Comparison of ENCODE assay signal across 18 cellular contexts in the genomic region with DNA sequence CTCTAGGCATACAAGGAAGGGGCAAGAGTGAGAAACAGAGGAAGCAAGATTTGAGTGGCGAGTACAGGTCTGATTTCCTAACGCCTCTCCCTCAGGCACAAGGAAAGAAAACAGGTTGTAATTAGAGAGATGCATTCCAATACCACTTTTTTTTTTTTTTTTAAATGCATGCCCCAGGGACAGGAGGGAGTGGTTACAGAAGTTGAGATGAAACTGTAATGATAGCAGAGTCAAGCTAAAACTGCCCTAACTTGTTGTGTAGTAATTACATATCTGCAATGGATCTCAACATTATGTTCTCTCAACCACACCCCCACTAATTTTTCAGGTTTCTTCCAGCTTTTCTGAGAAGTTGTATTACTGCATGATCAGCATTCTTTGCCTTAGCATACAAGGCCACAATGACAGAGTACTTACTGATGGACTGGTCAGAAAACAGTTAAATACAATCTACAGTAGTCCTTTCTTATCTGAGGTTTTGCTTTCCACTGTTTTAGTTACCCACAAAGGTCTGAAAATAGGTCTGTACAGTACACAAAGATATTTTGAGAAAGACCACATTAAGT. TPM values are rescaled to one million over a fixed set of nuclear protein-coding genes. Genes with fewer than 3 reads are reported as not detected.
DNase-seq lines count a peak whose midpoint lies in the region; FAIRE-seq and TF ChIP-seq lines count a peak whose summit lies in the region.
"Had no signal": no experiment of that assay in that cellular context is flagged by ENCODE, and none has a peak within 500 bp of the region (broad histone marks: within the 10 kb centered on the region; RNA-seq: fewer than 3 reads in every experiment).

No MANE protein-coding gene starts in this region.

- no peak overlapping the region for H2BK120ac ChIP-seq in trophoblast cell (ENCODE audit: insufficient read depth, low read length, poor library complexity)

- H3K9me3 Mint-ChIP-seq in activated CD4-positive, alpha-beta memory T cell treated with anti-CD3 and anti-CD28 coated beads, Interleukin-2, amount 10 ng/mL, durations not matched to agents 7 days and 5 days, result no peaks in the 10 kb centered on the region
- no peaks in the 10 kb centered on the region for H3K9me3 Mint-ChIP-seq in activated CD4-positive, alpha-beta memory T cell treated with anti-CD3 and anti-CD28 coated beads for 36 hours

- no peak overlapping the region for H3K9ac ChIP-seq in trophoblast cell (ENCODE audit: low read length)
- H3K9ac ChIP-seq: GM23248 had no signal

- H3K4me3 ChIP-seq in bronchial epithelial cell (ENCODE audit: low read depth, low read length) (no peak overlapping the region), trophoblast cell (ENCODE audit: low read depth, low read length) (no peak overlapping the region), OCI-LY7 (ENCODE audit: low read depth, low read length, poor library complexity, severe bottlenecking) (no peak overlapping the region)
- H3K4me3 ChIP-seq: GM23248, lung, sigmoid colon had no signal

- no peak overlapping the region for H3K4ac ChIP-seq in trophoblast cell (ENCODE audit: low read depth, low read length)

- peaks cover 74% of the 10 kb centered on the region for H3K4me1 Mint-ChIP-seq in activated CD4-positive, alpha-beta memory T cell treated with anti-CD3 and anti-CD28 coated beads, Interleukin-2, amount 10 ng/mL, durations not matched to agents 7 days and 5 days
- peaks cover 67% of the 10 kb centered on the region for H3K4me1 Mint-ChIP-seq in activated CD4-positive, alpha-beta memory T cell treated with anti-CD3 and anti-CD28 coated beads for 36 hours (ENCODE audit: low read depth)

- POLR2A ChIA-PET in activated CD4-positive, alpha-beta memory T cell treated with anti-CD3 and anti-CD28 coated beads, Interleukin-2, amount 10 ng/mL, durations not matched to agents 7 days and 5 days (lab: Charles Lee), result interaction anchor here (1.5 kb wide), 1 partner anchor 18 kb away, joined by 4 read pairs; no protein-coding TSS in a partner anchor
- POLR2A ChIA-PET in activated CD4-positive, alpha-beta memory T cell treated with anti-CD3 and anti-CD28 coated beads for 36 hours (lab: Charles Lee), result no interaction called here
- POLR2A ChIA-PET in OCI-LY7 (lab: Charles Lee), result no interaction called here

- H3K4me1 ChIP-seq in trophoblast cell (ENCODE audit: control insufficient read depth in 1 of 2, insufficient read depth in 2 of 2, low read length in 2 of 2) (peaks cover 12 to 24% of the 10 kb centered on the region in 2 experiments), OCI-LY7 (ENCODE audit: insufficient read depth, low read length, poor library complexity, severe bottlenecking) (peaks cover 12% of the 10 kb centered on the region)

- FAIRE-seq in bronchial epithelial cell (lab: Jason Lieb, UNC), result no peak
- FAIRE-seq: astrocyte had no signal

- no peak overlapping the region for H4K12ac ChIP-seq in trophoblast cell (ENCODE audit: low read depth, low read length)

- peaks cover under 1% of the 10 kb centered on the region for H3K79me1 ChIP-seq in trophoblast cell (ENCODE audit: low read length)

- CTCF ChIA-PET in activated CD4-positive, alpha-beta memory T cell treated with anti-CD3 and anti-CD28 coated beads, Interleukin-2, amount 10 ng/mL, durations not matched to agents 7 days and 5 days (lab: Charles Lee), result interaction anchor here (1.9 to 3.2 kb wide), 2 partner anchors 23 to 42 kb away, joined by 13 read pairs; no protein-coding TSS in a partner anchor
- CTCF ChIA-PET in activated CD4-positive, alpha-beta memory T cell treated with anti-CD3 and anti-CD28 coated beads for 36 hours (lab: Charles Lee), result interaction anchor here (3.7 to 9.5 kb wide), 2 partner anchors 23 to 43 kb away, joined by 60 to 92 read pairs; no protein-coding TSS in a partner anchor
- CTCF ChIA-PET in OCI-LY7 (lab: Charles Lee; ENCODE audit: unreplicated experiment), result no interaction called here

- H3K36me3 ChIP-seq in bronchial epithelial cell (ENCODE audit: control insufficient read depth, insufficient read depth, low read length) (peaks cover 28% of the 10 kb centered on the region), trophoblast cell (ENCODE audit: control insufficient read depth in 1 of 2, insufficient read depth in 2 of 2, low read length in 2 of 2) (peaks cover 6 to 24% of the 10 kb centered on the region in 2 experiments), OCI-LY7 (ENCODE audit: insufficient read depth, low read length) (peaks cover 82% of the 10 kb centered on the region)

- no CpG with 5 or more reads among the region's 2 CpGs for WGBS in trophoblast cell (ENCODE audit: extremely low coverage, insufficient coverage, insufficient read length)

- H2BK12ac ChIP-seq in trophoblast cell (ENCODE audit: low read length), result no peak overlapping the region

- no peaks in the 10 kb centered on the region for H3K27me3 Mint-ChIP-seq in activated CD4-positive, alpha-beta memory T cell treated with anti-CD3 and anti-CD28 coated beads, Interleukin-2, amount 10 ng/mL, durations not matched to agents 7 days and 5 days
- H3K27me3 Mint-ChIP-seq in activated CD4-positive, alpha-beta memory T cell treated with anti-CD3 and anti-CD28 coated beads for 36 hours, result no peaks in the 10 kb centered on the region

- no peak overlapping the region for H2AK5ac ChIP-seq in trophoblast cell (ENCODE audit: low read length)

- H3K27ac Mint-ChIP-seq in activated CD4-positive, alpha-beta memory T cell treated with anti-CD3 and anti-CD28 coated beads, Interleukin-2, amount 10 ng/mL, durations not matched to agents 7 days and 5 days, result peak overlapping the region; percentile 86
- no peak overlapping the region for H3K27ac Mint-ChIP-seq in activated CD4-positive, alpha-beta memory T cell treated with anti-CD3 and anti-CD28 coated beads for 36 hours

- H3K27ac ChIP-seq in trophoblast cell (ENCODE audit: low read depth, low read length) (no peak overlapping the region), OCI-LY7 (ENCODE audit: low read depth, low read length, poor library complexity, severe bottlenecking) (no peak overlapping the region)
- H3K27ac ChIP-seq: GM23248, sigmoid colon had no signal

- TF ChIP-seq CTCF in bronchial epithelial cell (IDR thresholded peaks at IDR 0.05; ENCODE audit: insufficient read depth, low read length, severe bottlenecking) (no peak), OCI-LY7 (conservative IDR thresholded peaks at IDR 0.05; ENCODE audit: low read length) (no peak)

- no peak overlapping the region for H2BK5ac ChIP-seq in trophoblast cell (ENCODE audit: low read depth, low read length, poor library complexity)

- no TSS peak for BruUV-seq in OCI-LY7 (replicated peaks; lab: Mats Ljungman, UMichigan)

- H3K23ac ChIP-seq in trophoblast cell (ENCODE audit: low read length), result no peak overlapping the region

- H2AFZ ChIP-seq in trophoblast cell (ENCODE audit: insufficient read depth, low read length, poor library complexity) (no peak overlapping the region), OCI-LY7 (ENCODE audit: low read length) (no peak overlapping the region)
- H2AFZ ChIP-seq: GM23248 had no signal

- H3K14ac ChIP-seq in trophoblast cell (ENCODE audit: low read length), result no peak overlapping the region

- no peak overlapping the region for H4K91ac ChIP-seq in trophoblast cell (ENCODE audit: low read depth, low read length)

- H3K4me2 ChIP-seq in trophoblast cell (ENCODE audit: low read length), result peak overlapping the region; percentile 34
- H3K4me2 ChIP-seq in OCI-LY7 (ENCODE audit: low read length), result no peak overlapping the region

- H4K8ac ChIP-seq in trophoblast cell (ENCODE audit: low read depth, low read length), result no peak overlapping the region

- peak overlapping the region; percentile 16 for H3K4me3 Mint-ChIP-seq in activated CD4-positive, alpha-beta memory T cell treated with anti-CD3 and anti-CD28 coated beads, Interleukin-2, amount 10 ng/mL, durations not matched to agents 7 days and 5 days
- H3K4me3 Mint-ChIP-seq in activated CD4-positive, alpha-beta memory T cell treated with anti-CD3 and anti-CD28 coated beads for 36 hours, result no peak overlapping the region

- H3K9me2 ChIP-seq in OCI-LY7 (ENCODE audit: insufficient read depth, low read length), result no peaks in the 10 kb centered on the region

- DNase-seq in activated CD4-positive, alpha-beta memory T cell treated with anti-CD3 and anti-CD28 coated beads, Interleukin-2, amount 10 ng/mL, durations not matched to agents 7 days and 5 days, result no peak
- no peak for DNase-seq in activated CD4-positive, alpha-beta memory T cell treated with anti-CD3 and anti-CD28 coated beads for 36 hours
- DNase-seq in OCI-M1 (lab: John Stamatoyannopoulos, UW) (peak; percentile 45), bronchial epithelial cell (ENCODE audit: low read depth) (peak; percentile 81), trophoblast cell (peak; percentile 70 to 96), AG20443 (ENCODE audit: low spot score) (no peak), OCI-LY7 (ENCODE audit: low spot score) (no peak), activated gamma-delta T cell (lab: John Stamatoyannopoulos, UW) (no peak)
- DNase-seq: DMS 273 treated with DMSO at 0.1 percent for 48 hours; GM23248; NCI-H2171 treated with DMSO at 0.1 percent for 48 hours; SHP77; sigmoid colon; stimulated activated naive CD4-positive, alpha-beta T cell treated with Interleukin-2 at 50 U/mL for 16 hours had no signal

- no peaks in the 10 kb centered on the region for H3K9me3 ChIP-seq in trophoblast cell (ENCODE audit: insufficient read depth, low read depth, low read length)
- H3K9me3 ChIP-seq in OCI-LY7 (ENCODE audit: low read length), result no peaks in the 10 kb centered on the region
- H3K9me3 ChIP-seq: sigmoid colon had no signal

- peaks cover 84% of the 10 kb centered on the region for H3K36me3 Mint-ChIP-seq in activated CD4-positive, alpha-beta memory T cell treated with anti-CD3 and anti-CD28 coated beads, Interleukin-2, amount 10 ng/mL, durations not matched to agents 7 days and 5 days (ENCODE audit: low read depth)
- H3K36me3 Mint-ChIP-seq in activated CD4-positive, alpha-beta memory T cell treated with anti-CD3 and anti-CD28 coated beads for 36 hours, result peaks cover 66% of the 10 kb centered on the region

- peaks cover 15% of the 10 kb centered on the region for H4K20me1 ChIP-seq in OCI-LY7 (ENCODE audit: insufficient read depth, low read length)

- H3K18ac ChIP-seq in trophoblast cell (ENCODE audit: low read length), result no peak overlapping the region

- H3K27me3 ChIP-seq in bronchial epithelial cell (ENCODE audit: control insufficient read depth, insufficient read depth, low read length), result no peaks in the 10 kb centered on the region
- H3K27me3 ChIP-seq in trophoblast cell (ENCODE audit: insufficient read depth, low read length), result no peaks in the 10 kb centered on the region
- H3K27me3 ChIP-seq: sigmoid colon had no signal

- H3K79me2 ChIP-seq in trophoblast cell (ENCODE audit: control insufficient read depth, insufficient read depth, low read length, poor library complexity), result peaks cover 6% of the 10 kb centered on the region
- peaks cover 21% of the 10 kb centered on the region for H3K79me2 ChIP-seq in OCI-LY7 (ENCODE audit: insufficient read depth, low read depth, low read length)

- intact Hi-C loops in activated CD4-positive, alpha-beta memory T cell treated with anti-CD3 and anti-CD28 coated beads for 36 hours (cut with micrococcal nuclease), result no loop called here
- intact Hi-C loops in OCI-LY7 (cut with micrococcal nuclease; ENCODE audit: unreplicated experiment), result no loop called here

RNA-seq across cellular contexts. Expression of a gene that starts 5.5 kb away (rescaled TPM):
- total RNA-seq in activated CD4-positive, alpha-beta memory T cell treated with anti-CD3 and anti-CD28 coated beads, Interleukin-2, amount 10 ng/mL, durations not matched to agents 7 days and 5 days, result 10 to 100 TPM; 47.5 to 51.1 TPM
- 10 to 100 TPM; 30.9 to 32.4 TPM for total RNA-seq in activated CD4-positive, alpha-beta memory T cell treated with anti-CD3 and anti-CD28 coated beads for 36 hours
- total RNA-seq in bronchial epithelial cell (17.1 and 17.9 TPM in 2 replicates), OCI-LY7 (2022) (18.3 and 20.4 TPM in 2 replicates)
- polyA plus RNA-seq in trophoblast cell (2013), result 11.1 and 11.7 TPM in 2 replicates
- total RNA-seq in OCI-LY7 (2014; rRNA removed; shearing (Covaris generic)), result 11.1 and 12.0 TPM in 2 replicates

RNA-seq across cellular contexts. Expression of a gene that starts 33.1 kb away (rescaled TPM):
- not detected for total RNA-seq in activated CD4-positive, alpha-beta memory T cell treated with anti-CD3 and anti-CD28 coated beads, Interleukin-2, amount 10 ng/mL, durations not matched to agents 7 days and 5 days
- total RNA-seq in activated CD4-positive, alpha-beta memory T cell treated with anti-CD3 and anti-CD28 coated beads for 36 hours, result not detected
- total RNA-seq in bronchial epithelial cell (not detected in 2 replicates), OCI-LY7 (2022) (not detected in 2 replicates)
- polyA plus RNA-seq in trophoblast cell (2013), result not detected in 2 replicates
- total RNA-seq in OCI-LY7 (2014; rRNA removed; shearing (Covaris generic)), result not detected in 2 replicates
- total RNA-seq: astrocyte, dermis microvascular lymphatic vessel endothelial cell, GM23248, HT1080, lung, sigmoid colon had no signal
- polyA plus RNA-seq: GM23248 had no signal

Comparison
In these comparisons a context has a peak if more than half of its experiments do, and no peak if none do; other contexts are left out.
1. DNase-seq: peak in OCI-M1 (single experiment), bronchial epithelial cell (single experiment) and trophoblast cell (2 of 2); none in activated CD4-positive, alpha-beta memory T cell treated with anti-CD3 and anti-CD28 coated beads, Interleukin-2, amount 10 ng/mL, durations not matched to agents 7 days and 5 days (single experiment), activated CD4-positive, alpha-beta memory T cell treated with anti-CD3 and anti-CD28 coated beads for 36 hours (single experiment), AG20443 (single experiment), OCI-LY7 (single experiment) and activated gamma-delta T cell (single experiment).